ENCODE assay signal across 8 cellular contexts in the genomic region with DNA sequence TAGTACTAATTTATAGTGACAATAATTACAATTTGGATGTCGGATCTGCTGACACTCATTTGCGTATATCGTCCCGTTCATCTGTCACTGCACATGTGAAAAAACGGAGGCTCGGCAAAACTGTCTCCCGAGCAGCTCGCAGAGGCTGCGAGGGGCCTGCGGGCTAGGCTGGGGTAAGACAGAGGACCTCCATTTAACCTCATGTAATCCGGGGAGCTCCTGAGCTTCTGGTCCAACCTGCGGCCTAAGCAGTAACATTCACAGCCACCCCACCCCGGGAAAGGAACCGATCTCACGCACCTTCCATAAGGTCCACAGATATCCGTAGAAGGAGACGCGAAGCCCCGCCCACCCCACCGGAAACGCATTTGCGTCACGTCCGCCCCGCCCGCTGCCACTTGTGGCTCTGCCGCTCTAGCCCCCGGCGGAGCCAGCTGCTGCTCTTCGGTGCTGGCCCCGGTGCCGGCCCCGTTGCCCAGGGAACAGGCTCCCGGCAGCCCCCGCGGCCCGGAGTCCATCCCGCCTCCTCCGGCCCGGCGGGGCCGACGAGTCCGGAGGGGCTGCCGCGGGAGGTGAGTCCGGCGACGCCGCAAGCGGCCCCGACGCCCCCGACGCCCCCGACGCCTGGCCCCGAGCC. TPM values are rescaled to one million over a fixed set of nuclear protein-coding genes. Genes with fewer than 3 reads are reported as not detected.
A peak's percentile ranks its signal among the peaks of the same experiment; 100 is the strongest.
DNase-seq lines count a peak whose midpoint lies in the region; ATAC-seq, FAIRE-seq and TF ChIP-seq lines count a peak whose summit lies in the region.

A gene (minus strand): TSS at position 346 of the 637 bp plus-strand sequence. CDS start 39 bp downstream, at position 307.
A gene with protein sequence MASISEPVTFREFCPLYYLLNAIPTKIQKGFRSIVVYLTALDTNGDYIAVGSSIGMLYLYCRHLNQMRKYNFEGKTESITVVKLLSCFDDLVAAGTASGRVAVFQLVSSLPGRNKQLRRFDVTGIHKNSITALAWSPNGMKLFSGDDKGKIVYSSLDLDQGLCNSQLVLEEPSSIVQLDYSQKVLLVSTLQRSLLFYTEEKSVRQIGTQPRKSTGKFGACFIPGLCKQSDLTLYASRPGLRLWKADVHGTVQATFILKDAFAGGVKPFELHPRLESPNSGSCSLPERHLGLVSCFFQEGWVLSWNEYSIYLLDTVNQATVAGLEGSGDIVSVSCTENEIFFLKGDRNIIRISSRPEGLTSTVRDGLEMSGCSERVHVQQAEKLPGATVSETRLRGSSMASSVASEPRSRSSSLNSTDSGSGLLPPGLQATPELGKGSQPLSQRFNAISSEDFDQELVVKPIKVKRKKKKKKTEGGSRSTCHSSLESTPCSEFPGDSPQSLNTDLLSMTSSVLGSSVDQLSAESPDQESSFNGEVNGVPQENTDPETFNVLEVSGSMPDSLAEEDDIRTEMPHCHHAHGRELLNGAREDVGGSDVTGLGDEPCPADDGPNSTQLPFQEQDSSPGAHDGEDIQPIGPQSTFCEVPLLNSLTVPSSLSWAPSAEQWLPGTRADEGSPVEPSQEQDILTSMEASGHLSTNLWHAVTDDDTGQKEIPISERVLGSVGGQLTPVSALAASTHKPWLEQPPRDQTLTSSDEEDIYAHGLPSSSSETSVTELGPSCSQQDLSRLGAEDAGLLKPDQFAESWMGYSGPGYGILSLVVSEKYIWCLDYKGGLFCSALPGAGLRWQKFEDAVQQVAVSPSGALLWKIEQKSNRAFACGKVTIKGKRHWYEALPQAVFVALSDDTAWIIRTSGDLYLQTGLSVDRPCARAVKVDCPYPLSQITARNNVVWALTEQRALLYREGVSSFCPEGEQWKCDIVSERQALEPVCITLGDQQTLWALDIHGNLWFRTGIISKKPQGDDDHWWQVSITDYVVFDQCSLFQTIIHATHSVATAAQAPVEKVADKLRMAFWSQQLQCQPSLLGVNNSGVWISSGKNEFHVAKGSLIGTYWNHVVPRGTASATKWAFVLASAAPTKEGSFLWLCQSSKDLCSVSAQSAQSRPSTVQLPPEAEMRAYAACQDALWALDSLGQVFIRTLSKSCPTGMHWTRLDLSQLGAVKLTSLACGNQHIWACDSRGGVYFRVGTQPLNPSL (N-terminal part only) (plus strand): TSS at position 397 of the 637 bp plus-strand sequence. CDS start 13,781 bp downstream, outside the sequence.

- H3K4me3 ChIP-seq in heart left ventricle (peak within 1 kb of the TSS; percentile 81 to 96 (median 92)), transverse colon (peak within 1 kb of the TSS; percentile 85 to 99 (median 94))

- FAIRE-seq in GM12891 (lab: Jason Lieb, UNC) = peak; percentile 99

- H3K27ac ChIP-seq in adipose tissue (ENCODE audit: low read depth, low read length) (peak within 1 kb of the TSS; percentile 17), heart left ventricle (peak within 1 kb of the TSS; percentile 86 to 99 (median 94)), transverse colon (peak within 1 kb of the TSS; percentile 93 to 98 (median 97))

- TF ChIP-seq CTCF in heart left ventricle (IDR thresholded peaks at IDR 0.05) (no peak), transverse colon (IDR thresholded peaks at IDR 0.05) (no peak)

- H3K9me3 ChIP-seq in heart left ventricle = no peaks in the 10 kb centered on the region
- no peaks in the 10 kb centered on the region for H3K9me3 ChIP-seq in transverse colon

- DNase-seq in GM12891 (ENCODE audit: insufficient read length, low spot score) (peak; percentile 87), NCI-H1436 treated with DMSO at 0.1 percent for 48 hours (lab: John Stamatoyannopoulos, UW) (peak; percentile 64), T follicular helper cell (ENCODE audit: low read depth) (peak; percentile 94), heart left ventricle (peak; percentile 97 to 99 (median 98)), pons (ENCODE audit: low spot score) (peak; percentile 95), transverse colon (peak; percentile 99)

- TF ChIP-seq POLR2A in GM12891 (IDR thresholded peaks at IDR 0.05; ENCODE audit: low read depth, low read length) = peak; percentile 81
- peak; percentile 38 to 89 for TF ChIP-seq POLR2A in heart left ventricle (IDR thresholded peaks at IDR 0.05)
- peak; percentile 80 for TF ChIP-seq POLR2A in transverse colon (IDR thresholded peaks at IDR 0.05)

- ATAC-seq in HG02840 (IDR thresholded peaks at IDR 0.05; ENCODE audit: low FRiP score, unreplicated experiment) (peak; percentile 93), heart left ventricle (peak; percentile 98 to 99 (median 99))

- H3K27me3 ChIP-seq in heart left ventricle = no peaks in the 10 kb centered on the region
- H3K27me3 ChIP-seq in transverse colon = no peaks in the 10 kb centered on the region

- peaks cover 0 to 29% (median 22%) of the 10 kb centered on the region in 9 donors for H3K36me3 ChIP-seq in heart left ventricle
- H3K36me3 ChIP-seq in transverse colon = peaks cover 0 to 10% (median 2%) of the 10 kb centered on the region in 4 donors

- intact Hi-C loops in heart left ventricle (cut with DNase I) (loop anchor here in 6 of 10 donors (5.0 to 10.0 kb wide), 3 partner anchors 45 to 155 kb away; a partner anchor contains a TSS), transverse colon (cut with DNase I; ENCODE audit: low total_unique reads) (loop anchor here (5.0 kb wide), 1 partner anchor 1860 kb away; no protein-coding TSS in a partner anchor)

- peaks cover 5 to 46% (median 28%) of the 10 kb centered on the region in 12 donors for H3K4me1 ChIP-seq in heart left ventricle
- peaks cover 17 to 22% (median 20%) of the 10 kb centered on the region in 4 donors for H3K4me1 ChIP-seq in transverse colon

- in situ Hi-C loops in transverse colon (cut with MboI; ENCODE audit: low pct_ligation_motif_present in 1 of 4, low pct_unique_long_range_greater_than_20kb in 1 of 4, low sequenced_read_pairs in 3 of 4) = loop anchor here in 1 of 4 donors (25.0 kb wide), 1 partner anchor 150 kb away; a partner anchor contains a TSS

- WGBS in adipose tissue, 3 donors = 0 to 1% (median 0%) methylated on average over 42 to 58 of the region's 58 CpGs
- 0 to 1% (median 1%) methylated on average over 24 to 58 of the region's 58 CpGs for WGBS in heart left ventricle, 4 donors
- 0% methylated on average over 38 of the region's 58 CpGs; no CpG with 5 or more reads in 1 of the 2 donors for WGBS in transverse colon (ENCODE audit: low coverage in 1 of 2), 2 donors

- TF ChIP-seq EP300 in transverse colon (IDR thresholded peaks at IDR 0.05; ENCODE audit: low read depth) = no peak

TF ChIP-seq in GM12891, 5 proteins besides CTCF, POLR2A, EP300 and RAD21:
- peak; percentile 79; the same call in 1 of the 2 replicates for TF ChIP-seq POLR2AphosphoS5 (IDR thresholded peaks at IDR 0.05; ENCODE audit: low read depth, low read length)
- no peak for TF ChIP-seq PAX5 (IDR thresholded peaks at IDR 0.05; ENCODE audit: insufficient read depth, low read length, severe bottlenecking)
- TF ChIP-seq SPI1 (IDR thresholded peaks at IDR 0.05; ENCODE audit: low read depth, low read length) = no peak
- TF ChIP-seq POU2F2 (IDR thresholded peaks at IDR 0.05; ENCODE audit: low read depth, low read length) = 0 out of 2 replicates have a peak, but pooled peaks have one; percentile 8
- peak; percentile 77; the same call in 1 of the 2 replicates for TF ChIP-seq TAF1 (IDR thresholded peaks at IDR 0.05; ENCODE audit: low read depth, low read length)

RNA-seq across cellular contexts. Expression of the first gene that starts in this region (rescaled TPM):
- polyA plus RNA-seq in GM12891 (2012; ENCODE audit: low read depth, missing spikeins) = 42.5 TPM
- polyA plus RNA-seq in adipose tissue (10 to 100 TPM; 36.9 to 46.3 (median 41.6) TPM), heart left ventricle (10 to 100 TPM; 40.5 to 51.6 TPM)
- total RNA-seq in heart left ventricle (10 to 100 TPM; 26.4 to 40.0 (median 33.8) TPM), transverse colon (10 to 100 TPM; 10.5 to 32.0 (median 19.0) TPM)

RNA-seq across cellular contexts. Expression of the second gene that starts in this region (rescaled TPM):
- polyA plus RNA-seq in GM12891 (2012; ENCODE audit: low read depth, missing spikeins) = 1.9 TPM
- polyA plus RNA-seq in adipose tissue = 1 to 10 TPM; 3.3 to 6.1 (median 5.9) TPM
- 10 to 100 TPM; 16.8 to 30.6 (median 27.8) TPM for total RNA-seq in heart left ventricle
- 10 to 100 TPM in 1 of 2 donors, 1 to 10 TPM in 1; 9.9 to 15.8 TPM for polyA plus RNA-seq in heart left ventricle
- 10 to 100 TPM; 12.6 to 47.4 (median 17.9) TPM for total RNA-seq in transverse colon

Comparison
In these comparisons a context has a peak if more than half of its experiments do, and no peak if none do; other contexts are left out.
1. Peak in every context shown above with its lines: DNase-seq, ATAC-seq, H3K4me3 ChIP-seq and H3K27ac ChIP-seq.
2. H3K27ac ChIP-seq: peak in every context shown above with its lines; median percentile 97 in transverse colon; 94 in heart left ventricle; 17 in adipose tissue.